9 cellular contexts compared by ENCODE assay signal in genomic region chrX:149939271-149940014, GRCh38. TPM values are rescaled to one million over a fixed set of nuclear protein-coding genes. Genes with fewer than 3 reads are reported as not detected.
DNase-seq lines count a peak whose midpoint lies in the region; FAIRE-seq and TF ChIP-seq lines count a peak whose summit lies in the region.
"Had no signal": no experiment of that assay in that cellular context is flagged by ENCODE, and none has a peak within 500 bp of the region (broad histone marks: within the 10 kb centered on the region; RNA-seq: fewer than 3 reads in every experiment).

No MANE protein-coding gene starts in this region.

- H3K9me3 Mint-ChIP-seq in activated naive CD4-positive, alpha-beta T cell treated with anti-CD3 and anti-CD28 coated beads for 36 hours = no peaks in the 10 kb centered on the region

- intact Hi-C loops in activated naive CD4-positive, alpha-beta T cell treated with anti-CD3 and anti-CD28 coated beads for 36 hours (cut with micrococcal nuclease) = no loop called here

- CTCF ChIA-PET in activated naive CD4-positive, alpha-beta T cell treated with anti-CD3 and anti-CD28 coated beads for 36 hours (lab: Charles Lee) = interaction anchor here (0.8 to 1.5 kb wide), 3 partner anchors 11 to 199 kb away, joined by 3 to 4 read pairs (median 3); no protein-coding TSS in a partner anchor

- peak overlapping the region in 3 of 5 donors; percentile 47 to 64 (median 56) for H3K9ac ChIP-seq in subcutaneous abdominal adipose tissue (ENCODE audit: low read length in 5 of 5)

- H3K4me1 Mint-ChIP-seq in activated naive CD4-positive, alpha-beta T cell treated with anti-CD3 and anti-CD28 coated beads for 36 hours (ENCODE audit: low read depth) = peaks cover 2% of the 10 kb centered on the region

- peak overlapping the region in 4 of 5 donors; percentile 57 to 68 (median 66) for H3K4me3 ChIP-seq in subcutaneous abdominal adipose tissue (ENCODE audit: low read depth in 1 of 5, low read length in 5 of 5)

- peak overlapping the region; percentile 50 for H3K27ac ChIP-seq in subcutaneous abdominal adipose tissue (ENCODE audit: low read depth, low read length)

- H3K4me3 Mint-ChIP-seq in activated naive CD4-positive, alpha-beta T cell treated with anti-CD3 and anti-CD28 coated beads for 36 hours = peak overlapping the region; percentile 85

- H3K4me1 ChIP-seq in subcutaneous abdominal adipose tissue (ENCODE audit: control insufficient read depth in 5 of 5, insufficient read depth in 5 of 5, low read length in 5 of 5) = peaks cover 7 to 14% (median 11%) of the 10 kb centered on the region in 5 donors

- TF ChIP-seq POLR2A in H54 (IDR thresholded peaks at IDR 0.05; ENCODE audit: low read depth, low read length) = no peak

- peaks cover 0 to 5% (median 4%) of the 10 kb centered on the region in 5 donors for H3K9me3 ChIP-seq in subcutaneous abdominal adipose tissue (ENCODE audit: control insufficient read depth in 5 of 5, low read length in 5 of 5)

- peak overlapping the region; percentile 89 for H3K27ac Mint-ChIP-seq in activated naive CD4-positive, alpha-beta T cell treated with anti-CD3 and anti-CD28 coated beads for 36 hours

- H3K27me3 Mint-ChIP-seq in activated naive CD4-positive, alpha-beta T cell treated with anti-CD3 and anti-CD28 coated beads for 36 hours (ENCODE audit: low read depth) = no peaks in the 10 kb centered on the region

- no peaks in the 10 kb centered on the region for H3K27me3 ChIP-seq in subcutaneous abdominal adipose tissue (ENCODE audit: control insufficient read depth in 5 of 5, insufficient read depth in 4 of 5, low read length in 5 of 5)

- H3K36me3 ChIP-seq in subcutaneous abdominal adipose tissue (ENCODE audit: control insufficient read depth in 5 of 5, insufficient read depth in 5 of 5, low read length in 5 of 5) = peaks cover 0 to 8% (median 3%) of the 10 kb centered on the region in 5 donors

- peak; percentile 75 for DNase-seq in COLO829 (ENCODE audit: low spot score)
- peak; percentile 28 for DNase-seq in H54 (ENCODE audit: insufficient read length, low spot score)
- DNase-seq in MV-4-11 (lab: John Stamatoyannopoulos, UW) = peak; percentile 65
- DNase-seq in SK-N-DZ (ENCODE audit: low spot score) = peak; percentile 78
- DNase-seq in activated naive CD4-positive, alpha-beta T cell treated with anti-CD3 and anti-CD28 coated beads for 36 hours = peak; percentile 93
- DNase-seq in germinal center (ENCODE audit: low spot score) = peak; percentile 81
- peak; percentile 52 to 98 (median 90) for DNase-seq in nucleus accumbens (lab: John Stamatoyannopoulos, UW)

- H3K36me3 Mint-ChIP-seq in activated naive CD4-positive, alpha-beta T cell treated with anti-CD3 and anti-CD28 coated beads for 36 hours (ENCODE audit: low read depth) = peaks cover 4% of the 10 kb centered on the region

- no peak for FAIRE-seq in H54 (lab: Jason Lieb, UNC)

RNA-seq across cellular contexts. Expression of gene EOLA2, which starts 1.2 kb away (rescaled TPM):
- polyA plus RNA-seq in SK-N-DZ (2014; cell fraction: cytosol; rRNA removed) = 14.2 and 17.2 TPM in 2 replicates
- 16.1 and 17.2 TPM in 2 replicates for polyA plus RNA-seq in SK-N-DZ (2014; cell fraction: nucleus; rRNA removed)
- total RNA-seq in activated naive CD4-positive, alpha-beta T cell treated with anti-CD3 and anti-CD28 coated beads for 36 hours = 10 to 100 TPM; 28.1 to 28.4 TPM

RNA-seq across cellular contexts. Expression of gene HSFX4, which starts 10.1 kb away (rescaled TPM):
- not detected in 2 replicates for polyA plus RNA-seq in SK-N-DZ (2014; cell fraction: cytosol; rRNA removed)
- polyA plus RNA-seq in SK-N-DZ (2014; cell fraction: nucleus; rRNA removed) = not detected in 2 replicates
- total RNA-seq in activated naive CD4-positive, alpha-beta T cell treated with anti-CD3 and anti-CD28 coated beads for 36 hours = not detected
- total RNA-seq: activated CD8-positive, alpha-beta memory T cell treated with anti-CD3 and anti-CD28 coated beads for 36 hours had no signal

RNA-seq across cellular contexts. Expression of gene MAGEA8, which starts 58.5 kb away (rescaled TPM):
- polyA plus RNA-seq in SK-N-DZ (2014; cell fraction: cytosol; rRNA removed) = not detected in 2 replicates
- polyA plus RNA-seq in SK-N-DZ (2014; cell fraction: nucleus; rRNA removed) = not detected in 2 replicates
- total RNA-seq in activated naive CD4-positive, alpha-beta T cell treated with anti-CD3 and anti-CD28 coated beads for 36 hours = not detected
- total RNA-seq: activated CD8-positive, alpha-beta memory T cell treated with anti-CD3 and anti-CD28 coated beads for 36 hours had no signal

Comparison
In these comparisons a context has a peak if more than half of its experiments do, and no peak if none do; other contexts are left out.
1. Peak in every context shown above with its lines: DNase-seq, H3K4me3 ChIP-seq and H3K27ac ChIP-seq.
2. DNase-seq: peak in every context shown above with its lines; median percentile 93 in activated naive CD4-positive, alpha-beta T cell treated with anti-CD3 and anti-CD28 coated beads for 36 hours; 90 in nucleus accumbens; 81 in germinal center; 78 in SK-N-DZ; 75 in COLO829; 65 in MV-4-11; 28 in H54.